In the genomic region with DNA sequence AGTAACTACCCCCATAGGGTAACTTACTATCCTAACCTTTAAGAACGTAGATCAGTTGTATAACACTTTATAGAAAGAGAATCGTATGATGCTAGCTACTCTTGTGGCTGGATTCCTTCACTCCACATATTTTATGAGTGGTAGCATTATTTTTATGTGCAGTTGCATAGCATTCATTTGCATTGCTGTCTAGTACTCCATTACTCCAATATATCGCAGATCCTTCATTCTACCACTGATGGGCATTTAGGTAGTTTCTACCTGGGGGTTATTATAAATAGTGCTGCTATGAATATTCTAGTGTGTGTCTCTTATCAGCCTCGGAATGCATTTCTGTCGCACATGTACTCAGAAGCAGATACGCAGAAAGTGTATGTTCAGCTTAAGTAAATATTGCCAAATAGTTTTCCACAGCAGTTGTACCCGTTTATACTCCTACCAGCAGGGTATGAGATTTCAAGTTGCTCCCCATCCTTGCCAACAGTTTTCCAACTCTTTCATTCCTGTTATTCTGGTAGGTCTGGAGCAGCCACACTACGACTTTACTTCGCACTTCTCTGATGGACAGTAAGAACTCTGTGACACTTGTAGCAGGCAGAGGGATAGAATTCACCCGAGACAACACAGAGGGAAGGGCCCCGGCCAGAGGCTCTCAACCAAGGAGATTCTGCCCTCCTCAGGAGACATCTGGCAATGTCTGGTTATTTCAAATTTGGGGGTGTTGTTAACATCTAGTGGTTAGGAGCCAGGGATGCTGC, we compare ENCODE assay signal across 1 cellular context.
TF ChIP-seq lines count a peak whose summit lies in the region.

No MANE protein-coding gene starts in this region.

TF ChIP-seq in H1, 55 proteins besides CTCF, POLR2A, EP300 and RAD21:
- TF ChIP-seq CREB1 (IDR thresholded peaks at IDR 0.05) (no peak), CBX5 (IDR thresholded peaks at IDR 0.05; ENCODE audit: low read depth, low read length) (no peak), RXRA (IDR thresholded peaks at IDR 0.05; ENCODE audit: insufficient read depth, low read depth, low read length) (no peak), EGR1 (IDR thresholded peaks at IDR 0.05; ENCODE audit: borderline replicate concordance, low read depth, low read length) (no peak), ZNF274 (IDR thresholded peaks at IDR 0.05; ENCODE audit: borderline replicate concordance, extremely low read depth, low read length) (no peak), SAP30 (IDR thresholded peaks at IDR 0.05; ENCODE audit: insufficient read depth, insufficient replicate concordance, low read length) (no peak), CHD1 (IDR thresholded peaks at IDR 0.05; ENCODE audit: low read depth, low read length) (no peak), EZH2 (IDR thresholded peaks at IDR 0.05; ENCODE audit: low read depth, low read length, severe bottlenecking) (no peak), SIX5 (IDR thresholded peaks at IDR 0.05; ENCODE audit: low read depth, low read length) (no peak), SP2 (IDR thresholded peaks at IDR 0.05; ENCODE audit: low read length) (no peak), HDAC6 (IDR thresholded peaks at IDR 0.05; ENCODE audit: low read depth, low read length) (no peak), SIRT6 (IDR thresholded peaks at IDR 0.05; ENCODE audit: low read length) (no peak)
- TF ChIP-seq, protein P1, sequence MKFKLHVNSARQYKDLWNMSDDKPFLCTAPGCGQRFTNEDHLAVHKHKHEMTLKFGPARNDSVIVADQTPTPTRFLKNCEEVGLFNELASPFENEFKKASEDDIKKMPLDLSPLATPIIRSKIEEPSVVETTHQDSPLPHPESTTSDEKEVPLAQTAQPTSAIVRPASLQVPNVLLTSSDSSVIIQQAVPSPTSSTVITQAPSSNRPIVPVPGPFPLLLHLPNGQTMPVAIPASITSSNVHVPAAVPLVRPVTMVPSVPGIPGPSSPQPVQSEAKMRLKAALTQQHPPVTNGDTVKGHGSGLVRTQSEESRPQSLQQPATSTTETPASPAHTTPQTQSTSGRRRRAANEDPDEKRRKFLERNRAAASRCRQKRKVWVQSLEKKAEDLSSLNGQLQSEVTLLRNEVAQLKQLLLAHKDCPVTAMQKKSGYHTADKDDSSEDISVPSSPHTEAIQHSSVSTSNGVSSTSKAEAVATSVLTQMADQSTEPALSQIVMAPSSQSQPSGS (IDR thresholded peaks at IDR 0.05; ENCODE audit: low read length): no peak
- TF ChIP-seq, protein P2, sequence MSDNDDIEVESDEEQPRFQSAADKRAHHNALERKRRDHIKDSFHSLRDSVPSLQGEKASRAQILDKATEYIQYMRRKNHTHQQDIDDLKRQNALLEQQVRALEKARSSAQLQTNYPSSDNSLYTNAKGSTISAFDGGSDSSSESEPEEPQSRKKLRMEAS (IDR thresholded peaks at IDR 0.05): no peak
- TF ChIP-seq, protein P3, sequence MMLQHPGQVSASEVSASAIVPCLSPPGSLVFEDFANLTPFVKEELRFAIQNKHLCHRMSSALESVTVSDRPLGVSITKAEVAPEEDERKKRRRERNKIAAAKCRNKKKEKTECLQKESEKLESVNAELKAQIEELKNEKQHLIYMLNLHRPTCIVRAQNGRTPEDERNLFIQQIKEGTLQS (IDR thresholded peaks at IDR 0.05; ENCODE audit: insufficient read depth, low read depth, low read length): no peak
